19 cellular contexts compared by ENCODE assay signal in genomic region chr14:97407701-97408407, GRCh38.
A peak's percentile ranks its signal among the peaks of the same experiment; 100 is the strongest.
DNase-seq lines count a peak whose midpoint lies in the region; ATAC-seq and TF ChIP-seq lines count a peak whose summit lies in the region.
"Had no signal": no experiment of that assay in that cellular context is flagged by ENCODE, and none has a peak within 500 bp of the region (broad histone marks: within the 10 kb centered on the region; RNA-seq: fewer than 3 reads in every experiment).

No MANE protein-coding gene starts in this region.

- no peaks in the 10 kb centered on the region for H3K27me3 ChIP-seq in ascending aorta

- intact Hi-C loops in ascending aorta (cut with DNase I): no loop called here

- H3K36me3 Mint-ChIP-seq in activated naive CD4-positive, alpha-beta T cell treated with anti-CD3 and anti-CD28 coated beads, Interleukin-2, amount 10 ng/mL, durations not matched to agents 7 days and 5 days: peaks cover 2% of the 10 kb centered on the region
- H3K36me3 Mint-ChIP-seq in T-cell: no peaks in the 10 kb centered on the region
- H3K36me3 Mint-ChIP-seq in central memory CD8-positive, alpha-beta T cell (ENCODE audit: insufficient read depth): no peaks in the 10 kb centered on the region
- no peaks in the 10 kb centered on the region for H3K36me3 Mint-ChIP-seq in effector memory CD8-positive, alpha-beta T cell (ENCODE audit: insufficient read depth)
- H3K36me3 Mint-ChIP-seq: activated naive CD4-positive, alpha-beta T cell treated with anti-CD3 and anti-CD28 coated beads, Interleukin-2, amount 50 U/mL, for 72 hours; CD14-positive monocyte had no signal

- ATAC-seq in T-cell (replicated peaks in 1 of 4): peak in 3 of 4 experiments; percentile 4 to 31 (median 8)
- no peak for ATAC-seq in central memory CD8-positive, alpha-beta T cell (replicated peaks; ENCODE audit: extremely low read depth, poor library complexity, severe bottlenecking)
- no peak for ATAC-seq in GM21786 (IDR thresholded peaks at IDR 0.05; ENCODE audit: unreplicated experiment)
- no peak for ATAC-seq in effector memory CD8-positive, alpha-beta T cell (replicated peaks)

- peaks cover 4% of the 10 kb centered on the region for H3K4me1 Mint-ChIP-seq in activated naive CD4-positive, alpha-beta T cell treated with anti-CD3 and anti-CD28 coated beads, Interleukin-2, amount 10 ng/mL, durations not matched to agents 7 days and 5 days
- H3K4me1 Mint-ChIP-seq in T-cell: peaks cover 4 to 33% (median 33%) of the 10 kb centered on the region in 3 donors
- peaks cover 31% of the 10 kb centered on the region for H3K4me1 Mint-ChIP-seq in central memory CD8-positive, alpha-beta T cell
- H3K4me1 Mint-ChIP-seq in effector memory CD8-positive, alpha-beta T cell (ENCODE audit: low read depth in 2 of 2): peaks cover 15 to 28% of the 10 kb centered on the region in 2 donors
- H3K4me1 Mint-ChIP-seq: CD14-positive monocyte had no signal

- no peak for TF ChIP-seq CTCF in ascending aorta (IDR thresholded peaks at IDR 0.05)

- CTCF ChIA-PET in activated naive CD4-positive, alpha-beta T cell treated with anti-CD3 and anti-CD28 coated beads, Interleukin-2, amount 10 ng/mL, durations not matched to agents 7 days and 5 days (lab: Charles Lee): interaction anchor here (0.7 kb wide), 1 partner anchor 51 kb away, joined by 4 read pairs; no protein-coding TSS in a partner anchor
- CTCF ChIA-PET in T-cell (lab: Charles Lee): interaction anchor here in 1 of 2 donors (0.7 kb wide), 1 partner anchor 537 kb away, joined by 3 read pairs; no protein-coding TSS in a partner anchor

- no peak overlapping the region for H3K27ac ChIP-seq in ascending aorta
- H3K27ac ChIP-seq: esophagus muscularis mucosa, RWPE1 had no signal

- H3K36me3 ChIP-seq in ascending aorta: no peaks in the 10 kb centered on the region
- H3K36me3 ChIP-seq: esophagus muscularis mucosa had no signal

- H3K4me3 ChIP-seq in ascending aorta: no peak overlapping the region
- H3K4me3 ChIP-seq: esophagus muscularis mucosa had no signal

- POLR2A ChIA-PET in T-cell (lab: Charles Lee): interaction anchor here in 1 of 2 donors (0.7 kb wide), 1 partner anchor 334 kb away, joined by 8 read pairs; no protein-coding TSS in a partner anchor

- peak overlapping the region; percentile 33 for H3K4me3 Mint-ChIP-seq in activated naive CD4-positive, alpha-beta T cell treated with anti-CD3 and anti-CD28 coated beads, Interleukin-2, amount 10 ng/mL, durations not matched to agents 7 days and 5 days
- H3K4me3 Mint-ChIP-seq in T-cell: peak overlapping the region in 1 of 3 donors; percentile 73
- peak overlapping the region; percentile 3 for H3K4me3 Mint-ChIP-seq in central memory CD8-positive, alpha-beta T cell
- H3K4me3 Mint-ChIP-seq in effector memory CD8-positive, alpha-beta T cell: peak overlapping the region in 1 of 2 donors; percentile 64
- H3K4me3 Mint-ChIP-seq: neural crest cell had no signal

- H3K27me3 Mint-ChIP-seq in activated naive CD4-positive, alpha-beta T cell treated with anti-CD3 and anti-CD28 coated beads, Interleukin-2, amount 10 ng/mL, durations not matched to agents 7 days and 5 days: peaks cover 4% of the 10 kb centered on the region
- H3K27me3 Mint-ChIP-seq in T-cell: peaks cover 2 to 4% of the 10 kb centered on the region in 2 donors
- H3K27me3 Mint-ChIP-seq in central memory CD8-positive, alpha-beta T cell: no peaks in the 10 kb centered on the region
- H3K27me3 Mint-ChIP-seq in effector memory CD8-positive, alpha-beta T cell: no peaks in the 10 kb centered on the region

- no peaks in the 10 kb centered on the region for H3K4me1 ChIP-seq in ascending aorta
- H3K4me1 ChIP-seq: esophagus muscularis mucosa had no signal

- H3K9me3 Mint-ChIP-seq in activated naive CD4-positive, alpha-beta T cell treated with anti-CD3 and anti-CD28 coated beads, Interleukin-2, amount 10 ng/mL, durations not matched to agents 7 days and 5 days: no peaks in the 10 kb centered on the region
- no peaks in the 10 kb centered on the region for H3K9me3 Mint-ChIP-seq in T-cell
- H3K9me3 Mint-ChIP-seq in central memory CD8-positive, alpha-beta T cell: no peaks in the 10 kb centered on the region
- H3K9me3 Mint-ChIP-seq in effector memory CD8-positive, alpha-beta T cell: no peaks in the 10 kb centered on the region
- H3K9me3 Mint-ChIP-seq: activated naive CD4-positive, alpha-beta T cell treated with anti-CD3 and anti-CD28 coated beads, Interleukin-2, amount 50 U/mL, for 72 hours; neural crest cell had no signal

- peak overlapping the region; percentile 91 for H3K27ac Mint-ChIP-seq in activated naive CD4-positive, alpha-beta T cell treated with anti-CD3 and anti-CD28 coated beads, Interleukin-2, amount 10 ng/mL, durations not matched to agents 7 days and 5 days
- peak overlapping the region; percentile 82 to 93 for H3K27ac Mint-ChIP-seq in T-cell
- peak overlapping the region; percentile 58 for H3K27ac Mint-ChIP-seq in central memory CD8-positive, alpha-beta T cell (ENCODE audit: low read depth)
- H3K27ac Mint-ChIP-seq in effector memory CD8-positive, alpha-beta T cell: peak overlapping the region in 1 of 2 donors; percentile 85
- H3K27ac Mint-ChIP-seq: CD14-positive monocyte had no signal

- H3K9me3 ChIP-seq in ascending aorta: no peaks in the 10 kb centered on the region
- H3K9me3 ChIP-seq: esophagus muscularis mucosa, SK-N-SH had no signal

- DNase-seq in activated naive CD4-positive, alpha-beta T cell treated with anti-CD3 and anti-CD28 coated beads, Interleukin-2, amount 10 ng/mL, durations not matched to agents 7 days and 5 days: no peak
- DNase-seq in activated naive CD4-positive, alpha-beta T cell treated with anti-CD3 and anti-CD28 coated beads, Interleukin-2, amount 50 U/mL, for 16 hours: no peak
- DNase-seq in T-cell (no peak), ascending aorta (ENCODE audit: low spot score in 2 of 2) (no peak)
- no peak for DNase-seq in central memory CD8-positive, alpha-beta T cell (ENCODE audit: low spot score in 2 of 2)
- DNase-seq in effector memory CD8-positive, alpha-beta T cell: no peak
- DNase-seq: activated CD8-positive, alpha-beta memory T cell treated with anti-CD3 and anti-CD28 coated beads, Interleukin-2, amount 50 U/mL, for 48 hours; effector CD4-positive, alpha-beta T cell; GF-D8; hippocampal formation; NCI-H526 treated with DMSO at 0.1 percent for 48 hours; posterior cingulate gyrus; SK-N-SH had no signal

Comparison
In these comparisons a context has a peak if more than half of its experiments do, and no peak if none do; other contexts are left out.
1. ATAC-seq: peak in T-cell (3 of 4); none in central memory CD8-positive, alpha-beta T cell (single experiment), GM21786 (single experiment) and effector memory CD8-positive, alpha-beta T cell (single experiment).